In genomic region chr2:238097988-238098853, GRCh38 we compare ENCODE assay signal across 8 cellular contexts. TPM values are rescaled to one million over a fixed set of nuclear protein-coding genes. Genes with fewer than 3 reads are reported as not detected.
DNase-seq lines count a peak whose midpoint lies in the region; ATAC-seq and TF ChIP-seq lines count a peak whose summit lies in the region.

No MANE protein-coding gene starts in this region.

- peak overlapping the region; percentile 85 for H3K27ac Mint-ChIP-seq in activated CD4-positive, alpha-beta T cell treated with anti-CD3 and anti-CD28 coated beads, Interleukin-2, amount 10 ng/mL, durations not matched to agents 24 days and 14 days
- H3K27ac Mint-ChIP-seq in activated CD4-positive, alpha-beta T cell treated with anti-CD3 and anti-CD28 coated beads, Interleukin-2, amount 10 ng/mL, durations not matched to agents 7 days and 5 days, result no peak overlapping the region

- ATAC-seq in GM21723 (IDR thresholded peaks at IDR 0.05; ENCODE audit: unreplicated experiment), result peak; percentile 81
- ATAC-seq in aorta (ENCODE audit: low FRiP score), result no peak
- ATAC-seq in HG02763 (IDR thresholded peaks at IDR 0.05; ENCODE audit: unreplicated experiment), result no peak

- intact Hi-C loops in activated CD4-positive, alpha-beta T cell treated with anti-CD3 and anti-CD28 coated beads, Interleukin-2, amount 10 ng/mL, durations not matched to agents 24 days and 14 days (cut with micrococcal nuclease), result no loop called here
- intact Hi-C loops in adrenal gland (cut with DNase I) (no loop called here), aorta (cut with DNase I) (no loop called here)

- WGBS in adrenal gland, 4 donors, result 57 to 76% (median 72%) methylated on average over 4 to 37 of the region's 37 CpGs
- 80% methylated on average over 34 to 37 of the region's 37 CpGs for WGBS in aorta, 2 donors

- no peak for TF ChIP-seq CTCF in adrenal gland (IDR thresholded peaks at IDR 0.05)

- TF ChIP-seq POLR2A in adrenal gland (IDR thresholded peaks at IDR 0.05), result no peak

- H3K27ac ChIP-seq in adrenal gland (peak overlapping the region in 1 of 5 donors; percentile 45), aorta (ENCODE audit: low read depth in 1 of 2, low read length in 2 of 2) (no peak overlapping the region)

- H3K27me3 Mint-ChIP-seq in activated CD4-positive, alpha-beta T cell treated with anti-CD3 and anti-CD28 coated beads, Interleukin-2, amount 10 ng/mL, durations not matched to agents 24 days and 14 days, result no peaks in the 10 kb centered on the region
- no peaks in the 10 kb centered on the region for H3K27me3 Mint-ChIP-seq in activated CD4-positive, alpha-beta T cell treated with anti-CD3 and anti-CD28 coated beads, Interleukin-2, amount 10 ng/mL, durations not matched to agents 7 days and 5 days

- no peaks in the 10 kb centered on the region for H3K36me3 ChIP-seq in adrenal gland (replicated peaks in 1 of 2)
- no peaks in the 10 kb centered on the region for H3K36me3 ChIP-seq in aorta (ENCODE audit: control insufficient read depth in 1 of 2, insufficient read depth in 2 of 2, low read length in 1 of 2)

- POLR2A ChIA-PET in activated CD4-positive, alpha-beta T cell treated with anti-CD3 and anti-CD28 coated beads, Interleukin-2, amount 10 ng/mL, durations not matched to agents 7 days and 5 days (lab: Charles Lee), result no interaction called here

- H3K4me1 ChIP-seq in adrenal gland (replicated peaks in 1 of 2), result no peaks in the 10 kb centered on the region
- no peaks in the 10 kb centered on the region for H3K4me1 ChIP-seq in aorta (ENCODE audit: control insufficient read depth in 1 of 2, insufficient read depth in 2 of 2, low read length in 2 of 2)

- H3K4me3 Mint-ChIP-seq in activated CD4-positive, alpha-beta T cell treated with anti-CD3 and anti-CD28 coated beads, Interleukin-2, amount 10 ng/mL, durations not matched to agents 24 days and 14 days, result no peak overlapping the region
- H3K4me3 Mint-ChIP-seq in activated CD4-positive, alpha-beta T cell treated with anti-CD3 and anti-CD28 coated beads, Interleukin-2, amount 10 ng/mL, durations not matched to agents 7 days and 5 days, result no peak overlapping the region

- peak; percentile 71 for DNase-seq in activated CD4-positive, alpha-beta T cell treated with anti-CD3 and anti-CD28 coated beads, Interleukin-2, amount 10 ng/mL, durations not matched to agents 24 days and 14 days
- no peak for DNase-seq in activated CD4-positive, alpha-beta T cell treated with anti-CD3 and anti-CD28 coated beads, Interleukin-2, amount 10 ng/mL, durations not matched to agents 7 days and 5 days
- DNase-seq in NCI-H2029 (lab: John Stamatoyannopoulos, UW) (peak; percentile 81), adrenal gland (peak in 6 of 7 donors; percentile 35 to 76 (median 53)), kidney glomerular epithelial cell (lab: John Stamatoyannopoulos, UW) (peak; percentile 47), aorta (peak; percentile 61 to 85)

- H3K27me3 ChIP-seq in adrenal gland, result no peaks in the 10 kb centered on the region
- H3K27me3 ChIP-seq in aorta (ENCODE audit: control insufficient read depth in 1 of 2, insufficient read depth in 2 of 2, low read length in 1 of 2), result no peaks in the 10 kb centered on the region

- no peaks in the 10 kb centered on the region for H3K9me3 Mint-ChIP-seq in activated CD4-positive, alpha-beta T cell treated with anti-CD3 and anti-CD28 coated beads, Interleukin-2, amount 10 ng/mL, durations not matched to agents 24 days and 14 days
- no peaks in the 10 kb centered on the region for H3K9me3 Mint-ChIP-seq in activated CD4-positive, alpha-beta T cell treated with anti-CD3 and anti-CD28 coated beads, Interleukin-2, amount 10 ng/mL, durations not matched to agents 7 days and 5 days

- no peak overlapping the region for H3K4me3 ChIP-seq in adrenal gland
- H3K4me3 ChIP-seq in aorta (ENCODE audit: low read length in 2 of 2), result no peak overlapping the region

- no peaks in the 10 kb centered on the region for H3K9me3 ChIP-seq in adrenal gland (replicated peaks in 1 of 3)
- H3K9me3 ChIP-seq in aorta (ENCODE audit: control insufficient read depth, low read length), result no peaks in the 10 kb centered on the region

- H3K36me3 Mint-ChIP-seq in activated CD4-positive, alpha-beta T cell treated with anti-CD3 and anti-CD28 coated beads, Interleukin-2, amount 10 ng/mL, durations not matched to agents 24 days and 14 days (ENCODE audit: low read depth), result peaks cover 24% of the 10 kb centered on the region
- no peaks in the 10 kb centered on the region for H3K36me3 Mint-ChIP-seq in activated CD4-positive, alpha-beta T cell treated with anti-CD3 and anti-CD28 coated beads, Interleukin-2, amount 10 ng/mL, durations not matched to agents 7 days and 5 days (ENCODE audit: low read depth)

- peaks cover 11% of the 10 kb centered on the region for H3K4me1 Mint-ChIP-seq in activated CD4-positive, alpha-beta T cell treated with anti-CD3 and anti-CD28 coated beads, Interleukin-2, amount 10 ng/mL, durations not matched to agents 24 days and 14 days
- H3K4me1 Mint-ChIP-seq in activated CD4-positive, alpha-beta T cell treated with anti-CD3 and anti-CD28 coated beads, Interleukin-2, amount 10 ng/mL, durations not matched to agents 7 days and 5 days, result no peaks in the 10 kb centered on the region

- CTCF ChIA-PET in activated CD4-positive, alpha-beta T cell treated with anti-CD3 and anti-CD28 coated beads, Interleukin-2, amount 10 ng/mL, durations not matched to agents 7 days and 5 days (lab: Charles Lee), result no interaction called here

RNA-seq across cellular contexts. Expression of gene ESPNL, which starts 1.9 kb away (rescaled TPM):
- total RNA-seq in activated CD4-positive, alpha-beta T cell treated with anti-CD3 and anti-CD28 coated beads, Interleukin-2, amount 10 ng/mL, durations not matched to agents 24 days and 14 days, result 0.07 and 0.26 TPM in 2 replicates
- total RNA-seq in activated CD4-positive, alpha-beta T cell treated with anti-CD3 and anti-CD28 coated beads, Interleukin-2, amount 10 ng/mL, durations not matched to agents 7 days and 5 days, result under 1 TPM in 1 of 2 experiments, not detected in 1; 0.05 TPM
- total RNA-seq in adrenal gland (1 to 10 TPM in 2 of 8 donors, under 1 TPM in 2, not detected in 4; 0.69 to 3.6 (median 1.0) TPM), aorta (not detected)
- polyA plus RNA-seq in adrenal gland (1 to 10 TPM in 1 of 3 donors, under 1 TPM in 1, not detected in 1; 0.03 to 1.2 TPM), aorta (under 1 TPM in 1 of 2 donors, not detected in 1; 0.20 TPM)

RNA-seq across cellular contexts. Expression of gene SCLY, which starts 37.4 kb away (rescaled TPM):
- total RNA-seq in activated CD4-positive, alpha-beta T cell treated with anti-CD3 and anti-CD28 coated beads, Interleukin-2, amount 10 ng/mL, durations not matched to agents 24 days and 14 days, result 109 TPM in 2 replicates
- total RNA-seq in activated CD4-positive, alpha-beta T cell treated with anti-CD3 and anti-CD28 coated beads, Interleukin-2, amount 10 ng/mL, durations not matched to agents 7 days and 5 days, result 10 to 100 TPM; 27.1 to 30.0 TPM
- total RNA-seq in adrenal gland, result 10 to 100 TPM in 3 of 8 donors, 1 to 10 TPM in 5; 2.4 to 11.0 (median 7.9) TPM
- polyA plus RNA-seq in adrenal gland, result 1 to 10 TPM; 5.8 to 9.8 (median 8.6) TPM
- 10 to 100 TPM; 14.1 to 15.4 TPM for total RNA-seq in aorta
- polyA plus RNA-seq in aorta, result 10 to 100 TPM in 1 of 2 donors, 1 to 10 TPM in 1; 6.3 to 11.1 TPM

RNA-seq across cellular contexts. Expression of gene KLHL30, which starts 40.2 kb away (rescaled TPM):
- total RNA-seq in activated CD4-positive, alpha-beta T cell treated with anti-CD3 and anti-CD28 coated beads, Interleukin-2, amount 10 ng/mL, durations not matched to agents 24 days and 14 days, result not detected in 2 replicates
- total RNA-seq in activated CD4-positive, alpha-beta T cell treated with anti-CD3 and anti-CD28 coated beads, Interleukin-2, amount 10 ng/mL, durations not matched to agents 7 days and 5 days, result not detected
- total RNA-seq in adrenal gland (1 to 10 TPM in 1 of 8 donors, under 1 TPM in 4, not detected in 3; 0.10 to 4.3 (median 0.19) TPM), aorta (1 to 10 TPM; 8.8 to 9.0 TPM)
- polyA plus RNA-seq in adrenal gland (under 1 TPM in 2 of 3 donors, not detected in 1; 0.13 to 0.24 TPM), aorta (1 to 10 TPM; 3.5 to 4.6 TPM)
